ENCODE assay signal across 22 cellular contexts in the genomic region with DNA sequence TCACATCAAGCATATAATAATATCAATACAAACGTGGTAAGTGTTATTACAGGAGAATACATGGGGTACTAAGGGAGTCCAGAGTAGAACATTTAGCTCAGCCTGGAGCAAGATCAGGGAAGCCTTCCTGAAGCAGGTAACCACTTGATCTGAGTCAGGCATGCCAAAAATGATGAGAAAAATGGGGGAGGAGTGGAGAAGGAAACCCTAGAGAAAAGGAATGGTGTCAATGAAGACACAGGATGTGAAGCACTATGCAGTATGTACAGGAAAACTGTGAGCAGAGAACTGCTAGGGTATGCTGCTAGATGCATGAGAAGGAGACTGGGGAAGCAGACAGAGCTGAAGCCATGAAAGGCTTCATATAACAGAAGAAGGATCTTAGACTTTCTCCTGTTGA.
DNase-seq lines count a peak whose midpoint lies in the region; ATAC-seq and TF ChIP-seq lines count a peak whose summit lies in the region.
"Had no signal": no experiment of that assay in that cellular context is flagged by ENCODE, and none has a peak within 500 bp of the region (broad histone marks: within the 10 kb centered on the region; RNA-seq: fewer than 3 reads in every experiment).

No MANE protein-coding gene starts in this region.

- intact Hi-C loops in natural killer cell (cut with micrococcal nuclease), result no loop called here

- TF ChIP-seq CTCF in natural killer cell (IDR thresholded peaks at IDR 0.05) (no peak), brain (conservative IDR thresholded peaks at IDR 0.05) (no peak), mesothelial cell of epicardium (IDR thresholded peaks at IDR 0.05; ENCODE audit: unreplicated experiment) (no peak), GM13976 (IDR thresholded peaks at IDR 0.05; ENCODE audit: borderline replicate concordance, control extremely low read depth, extremely low read depth, insufficient read depth, missing control alignments) (no peak)

- H3K4me1 Mint-ChIP-seq in natural killer cell (peaks cover 30 to 32% of the 10 kb centered on the region in 2 donors), brain (peaks cover 50% of the 10 kb centered on the region), mesothelial cell of epicardium (peaks cover 46% of the 10 kb centered on the region)
- peaks cover 34 to 52% of the 10 kb centered on the region in 2 donors for H3K4me1 Mint-ChIP-seq in natural killer cell treated with Interleukin-12 subunit alpha and Interleukin-12 subunit beta and Interleukin-15 and Interleukin-18, amount 100 ng/mL, for 72 hours (ENCODE audit: low read depth in 2 of 2)

- in situ Hi-C loops in GM13976 (cut with MboI; ENCODE audit: low sequenced_read_pairs, unreplicated experiment), result loop anchor here (10.0 kb wide), 1 partner anchor 50 kb away; no protein-coding TSS in a partner anchor

- DNase-seq in natural killer cell (no peak), mesothelial cell of epicardium (ENCODE audit: low spot score in 2 of 2, unreplicated experiment in 2 of 2) (no peak), HuH-7 (ENCODE audit: low spot score) (no peak), GM13976 (ENCODE audit: low spot score) (no peak)
- DNase-seq in natural killer cell treated with Interleukin-12 subunit alpha and Interleukin-12 subunit beta and Interleukin-15 and Interleukin-18, amount 100 ng/mL, for 72 hours (ENCODE audit: low spot score), result no peak
- no peak for DNase-seq in activated effector memory CD4-positive, alpha-beta T cell treated with anti-CD3 and anti-CD28 coated beads, Interleukin-2, amount 50 U/mL, for 16 hours
- DNase-seq: ACHN; activated CD4-positive, alpha-beta T cell treated with anti-CD3 and anti-CD28 coated beads, Interleukin-2, amount 10 ng/mL, durations not matched to agents 7 days and 5 days; activated naive CD4-positive, alpha-beta T cell treated with Interleukin-2 at 50 U/mL for 16 hours; activated T-cell treated with anti-CD3 and anti-CD28 coated beads, Interleukin-2, amount 50 U/mL, for 48 hours; amygdala; foreskin fibroblast; H7; NCI-H1105; NCI-H2029; NCI-H345; stomach had no signal

- peak overlapping the region; percentile 9 to 87 for H3K27ac Mint-ChIP-seq in natural killer cell
- peak overlapping the region in 1 of 2 donors; percentile 24 for H3K27ac Mint-ChIP-seq in natural killer cell treated with Interleukin-12 subunit alpha and Interleukin-12 subunit beta and Interleukin-15 and Interleukin-18, amount 100 ng/mL, for 72 hours
- H3K27ac Mint-ChIP-seq in brain, result peak overlapping the region in 4 of 5 experiments; percentile 4 to 44 (median 10)
- peak overlapping the region; percentile 87 for H3K27ac Mint-ChIP-seq in mesothelial cell of epicardium
- H3K27ac Mint-ChIP-seq: activated CD4-positive, alpha-beta T cell treated with anti-CD3 and anti-CD28 coated beads, Interleukin-2, amount 10 ng/mL, durations not matched to agents 7 days and 5 days; memory B cell had no signal

- ATAC-seq in natural killer cell, result no peak
- ATAC-seq in natural killer cell treated with Interleukin-12 subunit alpha and Interleukin-12 subunit beta and Interleukin-15 and Interleukin-18, amount 100 ng/mL, for 72 hours, result no peak
- ATAC-seq: esophagus mucosa had no signal

- H3K4me3 Mint-ChIP-seq in natural killer cell (no peak overlapping the region), brain (no peak overlapping the region), mesothelial cell of epicardium (no peak overlapping the region)
- H3K4me3 Mint-ChIP-seq in natural killer cell treated with Interleukin-12 subunit alpha and Interleukin-12 subunit beta and Interleukin-15 and Interleukin-18, amount 100 ng/mL, for 72 hours, result no peak overlapping the region
- H3K4me3 Mint-ChIP-seq: activated CD4-positive, alpha-beta T cell treated with anti-CD3 and anti-CD28 coated beads, Interleukin-2, amount 10 ng/mL, durations not matched to agents 7 days and 5 days; IgD-negative memory B cell; memory B cell; T-helper 2 cell treated with Interferon-gamma antibody and Interleukin-4, amounts not matched to agents 5 μg/mL and 100 μg/mL, for 36 hours had no signal

- H3K9me3 Mint-ChIP-seq in natural killer cell (no peaks in the 10 kb centered on the region), brain (peaks cover 0 to 3% (median 0%) of the 10 kb centered on the region in 5 experiments), mesothelial cell of epicardium (peaks cover 7% of the 10 kb centered on the region)
- no peaks in the 10 kb centered on the region for H3K9me3 Mint-ChIP-seq in natural killer cell treated with Interleukin-12 subunit alpha and Interleukin-12 subunit beta and Interleukin-15 and Interleukin-18, amount 100 ng/mL, for 72 hours
- H3K9me3 Mint-ChIP-seq: IgD-negative memory B cell; memory B cell; T-helper 2 cell treated with Interferon-gamma antibody and Interleukin-4, amounts not matched to agents 5 μg/mL and 100 μg/mL, for 36 hours had no signal

- H3K36me3 Mint-ChIP-seq in natural killer cell (no peaks in the 10 kb centered on the region), brain (peaks cover 37% of the 10 kb centered on the region), mesothelial cell of epicardium (peaks cover 26% of the 10 kb centered on the region)
- H3K36me3 Mint-ChIP-seq in natural killer cell treated with Interleukin-12 subunit alpha and Interleukin-12 subunit beta and Interleukin-15 and Interleukin-18, amount 100 ng/mL, for 72 hours, result peaks cover 23% of the 10 kb centered on the region

- H3K27me3 Mint-ChIP-seq in natural killer cell (ENCODE audit: low read depth in 2 of 2) (no peaks in the 10 kb centered on the region), brain (peaks cover 3% of the 10 kb centered on the region), mesothelial cell of epicardium (ENCODE audit: low read depth) (no peaks in the 10 kb centered on the region)
- H3K27me3 Mint-ChIP-seq in natural killer cell treated with Interleukin-12 subunit alpha and Interleukin-12 subunit beta and Interleukin-15 and Interleukin-18, amount 100 ng/mL, for 72 hours, result no peaks in the 10 kb centered on the region
- H3K27me3 Mint-ChIP-seq: activated CD4-positive, alpha-beta T cell treated with anti-CD3 and anti-CD28 coated beads, Interleukin-2, amount 10 ng/mL, durations not matched to agents 7 days and 5 days; IgD-negative memory B cell; memory B cell had no signal
